ENCODE assay signal across 8 cellular contexts in genomic region chr1:37474051-37474696, GRCh38. TPM values are rescaled to one million over a fixed set of nuclear protein-coding genes. Genes with fewer than 3 reads are reported as not detected.
DNase-seq lines count a peak whose midpoint lies in the region; ATAC-seq and TF ChIP-seq lines count a peak whose summit lies in the region.

TSS of gene ZC3H12A (plus strand) at chr1:37474580. CDS start at chr1:37475497, 917 bp downstream.

- no peaks in the 10 kb centered on the region; the same call in none of the 2 replicates for H3K27me3 Mint-ChIP-seq in HFFc6 (ENCODE audit: insufficient read depth)

- WGBS in adipose tissue, 3 donors, result 1% methylated on average over 42 to 78 of the region's 78 CpGs
- 1% methylated on average over 73 to 77 of the region's 78 CpGs for WGBS in heart right ventricle, 2 donors

- H3K4me3 ChIP-seq in heart right ventricle (peak within 1 kb of the TSS; percentile 59 to 98 (median 92)), upper lobe of right lung (peak within 1 kb of the TSS; percentile 86)

- TF ChIP-seq CTCF in HFFc6 (IDR thresholded peaks at IDR 0.05) (no peak), heart right ventricle (IDR thresholded peaks at IDR 0.05) (no peak), upper lobe of right lung (IDR thresholded peaks at IDR 0.05) (no peak)

- peak; percentile 99 for DNase-seq in GM03348 (ENCODE audit: low spot score)
- DNase-seq in HFFc6, result peak; percentile 77
- DNase-seq in NCI-H1105 (lab: John Stamatoyannopoulos, UW), result peak; percentile 83
- DNase-seq in heart right ventricle, result peak; percentile 85 to 91
- peak; percentile 98 for DNase-seq in posterior vena cava (ENCODE audit: low spot score)
- DNase-seq in upper lobe of right lung, result peak; percentile 97

- H3K27me3 ChIP-seq in heart right ventricle (no peaks in the 10 kb centered on the region), upper lobe of right lung (no peaks in the 10 kb centered on the region)

- H3K4me1 Mint-ChIP-seq in HFFc6 (ENCODE audit: low read depth), result peaks cover 79% of the 10 kb centered on the region

- H3K4me1 ChIP-seq in heart right ventricle (peaks cover 23 to 80% (median 74%) of the 10 kb centered on the region in 9 donors), upper lobe of right lung (peaks cover 72% of the 10 kb centered on the region)

- intact Hi-C loops in T-helper 1 cell treated with Interleukin-12 subunit alpha and Interleukin-12 subunit beta and Interleukin-4 antibody, amounts not matched to agents 30 ng/mL and 1 ng/mL, for 36 hours (cut with micrococcal nuclease), result loop anchor here (1.0 to 10.0 kb wide), 5 partner anchors 516 to 1381 kb away; partner anchors contain the start of genes MAP7D1, MRPS15, RRAGC and SF3A3
- intact Hi-C loops in heart right ventricle (cut with DNase I) (loop anchor here in 2 of 10 donors (5.0 kb wide), 2 partner anchors 123 to 218 kb away; partner anchors contain the start of genes CDCA8 (in 1 of the 2) and GNL2 (in 1 of the 2)), posterior vena cava (cut with DNase I) (loop anchor here in 1 of 2 donors (5.0 kb wide), 1 partner anchor 1317 kb away; the partner anchor contains the start of gene MAP7D1), upper lobe of right lung (cut with DNase I) (no loop called here)

- ATAC-seq in heart right ventricle (peak; percentile 78 to 94 (median 88)), upper lobe of right lung (peak; percentile 89)

- H3K9me3 Mint-ChIP-seq in HFFc6, result no peaks in the 10 kb centered on the region

- H3K4me3 Mint-ChIP-seq in HFFc6, result peak within 1 kb of the TSS; percentile 89

- H3K36me3 ChIP-seq in heart right ventricle (peaks cover 0 to 31% (median 0%) of the 10 kb centered on the region in 9 donors), upper lobe of right lung (peaks cover 12% of the 10 kb centered on the region)

- peak within 1 kb of the TSS; percentile 100 for H3K27ac Mint-ChIP-seq in HFFc6

- H3K27ac ChIP-seq in adipose tissue (ENCODE audit: low read depth, low read length) (peak within 1 kb of the TSS; percentile 83), heart right ventricle (peak within 1 kb of the TSS; percentile 62 to 98 (median 94)), upper lobe of right lung (peak within 1 kb of the TSS; percentile 91)

- no peaks in the 10 kb centered on the region for H3K9me3 ChIP-seq in heart right ventricle
- H3K9me3 ChIP-seq in upper lobe of right lung, result no peaks in the 10 kb centered on the region

- H3K36me3 Mint-ChIP-seq in HFFc6 (ENCODE audit: low read depth), result peaks cover 12% of the 10 kb centered on the region; the same call in 1 of the 2 replicates

RNA-seq across cellular contexts. Expression of gene ZC3H12A, which starts in this region (rescaled TPM):
- total RNA-seq in HFFc6 (2021; fragmentation: NEBNext Ultra II Directional; extraction: Animal tissue kit (Norgen Biotek cat#: 25700)), result 1 to 10 TPM; 5.6 to 7.0 (median 6.3) TPM
- 58.3 and 62.6 TPM in 2 replicates for total RNA-seq in T-helper 1 cell treated with Interleukin-12 subunit alpha and Interleukin-12 subunit beta and Interleukin-4 antibody, amounts not matched to agents 30 ng/mL and 1 ng/mL, for 36 hours
- polyA plus RNA-seq in adipose tissue (100 to 1,000 TPM in 1 of 3 donors, 10 to 100 TPM in 1, 1 to 10 TPM in 1; 7.1 to 104 (median 40.0) TPM), heart right ventricle (1 to 10 TPM; 4.5 to 5.2 TPM)
- total RNA-seq in heart right ventricle (10 to 100 TPM in 1 of 10 donors, 1 to 10 TPM in 9; 2.9 to 10.9 (median 4.9) TPM), posterior vena cava (10 to 100 TPM in 1 of 2 donors, 1 to 10 TPM in 1; 7.7 to 18.4 TPM), upper lobe of right lung (22.9 TPM)

Comparison
In these comparisons a context has a peak if more than half of its experiments do, and no peak if none do; other contexts are left out.
1. Peak in every context shown above with its lines: DNase-seq, ATAC-seq, H3K4me3 ChIP-seq and H3K27ac ChIP-seq.